27 cellular contexts compared by ENCODE assay signal in genomic region chr12:54169036-54169435, GRCh38. TPM values are rescaled to one million over a fixed set of nuclear protein-coding genes. Genes with fewer than 3 reads are reported as not detected.
DNase-seq lines count a peak whose midpoint lies in the region; ATAC-seq and TF ChIP-seq lines count a peak whose summit lies in the region.
"Had no signal": no experiment of that assay in that cellular context is flagged by ENCODE, and none has a peak within 500 bp of the region (broad histone marks: within the 10 kb centered on the region; RNA-seq: fewer than 3 reads in every experiment).

No MANE protein-coding gene starts in this region.

- H3K79me1 ChIP-seq in mesenchymal stem cell (replicated peaks; ENCODE audit: low read length, poor library complexity, severe bottlenecking): no peaks in the 10 kb centered on the region

- CTCF ChIA-PET in HCT116 (lab: Charles Lee): no interaction called here

- H3K36me3 Mint-ChIP-seq in activated T-cell treated with anti-CD3 and anti-CD28 coated beads, Interleukin-2, amount 50 U/mL, for 24 hours (ENCODE audit: low read depth): no peaks in the 10 kb centered on the region
- H3K36me3 Mint-ChIP-seq: activated naive CD8-positive, alpha-beta T cell treated with anti-CD3 and anti-CD28 coated beads for 36 hours; CD4-positive, alpha-beta memory T cell; stimulated activated effector memory CD8-positive, alpha-beta T cell treated with anti-CD3 and anti-CD28 coated beads, Interleukin-12 subunit alpha, Interleukin-12 subunit beta, amount 100 ng/mL, for 72 hours had no signal

- H2BK15ac ChIP-seq in mesenchymal stem cell (ENCODE audit: low read depth, poor library complexity, severe bottlenecking): no peak overlapping the region

- H3K18ac ChIP-seq in mesenchymal stem cell (ENCODE audit: low read depth in 1 of 2, low read length in 2 of 2): no peak overlapping the region

- BruUV-seq in HCT116 (replicated peaks; lab: Mats Ljungman, UMichigan): no TSS peak

- RAD21 ChIA-PET in HCT116 (lab: Charles Lee; ENCODE audit: low non-redundant PET in 1 of 2, low total read pairs in 2 of 2, uncharacterized antibody in 2 of 2, unreplicated experiment in 2 of 2): no interaction called here

- H3K4me2 ChIP-seq in HCT116 (ENCODE audit: low read length) (no peak overlapping the region), mesenchymal stem cell (ENCODE audit: low read length, poor library complexity, severe bottlenecking) (no peak overlapping the region)

- H3K4me3 ChIP-seq in AG10803 (ENCODE audit: low read length): no peak overlapping the region
- no peak overlapping the region for H3K4me3 ChIP-seq in HCT116 (replicated peaks in 1 of 2; ENCODE audit: low read depth in 1 of 2, low read length in 2 of 2)
- H3K4me3 ChIP-seq in astrocyte of the spinal cord (ENCODE audit: low read depth, low read length): no peak overlapping the region
- H3K4me3 ChIP-seq in mesenchymal stem cell (ENCODE audit: insufficient read depth in 1 of 2, low read depth in 1 of 2, low read length in 2 of 2): no peak overlapping the region
- H3K4me3 ChIP-seq: body of pancreas, coronary artery, heart left ventricle, left ventricle myocardium inferior, MG63, prostate gland, suprapubic skin had no signal

- no peak overlapping the region for H3K4ac ChIP-seq in mesenchymal stem cell (ENCODE audit: low read depth in 1 of 2, low read length in 2 of 2)

- ATAC-seq in HCT116: peak; percentile 60
- ATAC-seq in HG02870 (IDR thresholded peaks at IDR 0.05; ENCODE audit: unreplicated experiment): no peak
- ATAC-seq: activated CD4-positive, alpha-beta T cell treated with anti-CD3 and anti-CD28 coated beads for 36 hours; body of pancreas; heart left ventricle; stimulated activated effector memory CD8-positive, alpha-beta T cell treated with anti-CD3 and anti-CD28 coated beads, Interleukin-12 subunit alpha, Interleukin-12 subunit beta, amount 100 ng/mL, for 72 hours had no signal

- H3K79me2 ChIP-seq in HCT116 (ENCODE audit: insufficient read depth, low read length): no peaks in the 10 kb centered on the region

- no peak overlapping the region for H3K4me3 Mint-ChIP-seq in activated T-cell treated with anti-CD3 and anti-CD28 coated beads, Interleukin-2, amount 50 U/mL, for 24 hours
- H3K4me3 Mint-ChIP-seq: activated CD4-positive, alpha-beta T cell treated with anti-CD3 and anti-CD28 coated beads for 36 hours; activated naive CD8-positive, alpha-beta T cell treated with anti-CD3 and anti-CD28 coated beads for 36 hours; CD4-positive, alpha-beta memory T cell; neural crest cell; stimulated activated effector memory CD8-positive, alpha-beta T cell treated with anti-CD3 and anti-CD28 coated beads, Interleukin-12 subunit alpha, Interleukin-12 subunit beta, amount 100 ng/mL, for 72 hours had no signal

- in situ Hi-C loops in astrocyte of the spinal cord (cut with HindIII; ENCODE audit: low sequenced_read_pairs): no loop called here

- H4K8ac ChIP-seq in mesenchymal stem cell (ENCODE audit: low read length): no peak overlapping the region

- H3K27ac Mint-ChIP-seq in activated T-cell treated with anti-CD3 and anti-CD28 coated beads, Interleukin-2, amount 50 U/mL, for 24 hours: no peak overlapping the region
- H3K27ac Mint-ChIP-seq: activated CD4-positive, alpha-beta T cell treated with anti-CD3 and anti-CD28 coated beads for 36 hours; activated naive CD8-positive, alpha-beta T cell treated with anti-CD3 and anti-CD28 coated beads for 36 hours; activated T-helper 2 cell treated with anti-CD3 and anti-CD28 coated beads, Interferon-gamma antibody, Interleukin-2, Interleukin-4, amounts not matched to agents 10 μg/mL and 5 μg/mL and 100 μg/mL, durations not matched to agents 14 hours and 24 hours and 36 hours; CD4-positive, alpha-beta memory T cell; stimulated activated effector memory CD8-positive, alpha-beta T cell treated with anti-CD3 and anti-CD28 coated beads, Interleukin-12 subunit alpha, Interleukin-12 subunit beta, amount 100 ng/mL, for 72 hours had no signal

- H3K9me3 Mint-ChIP-seq in activated T-cell treated with anti-CD3 and anti-CD28 coated beads, Interleukin-2, amount 50 U/mL, for 24 hours: no peaks in the 10 kb centered on the region
- H3K9me3 Mint-ChIP-seq: activated naive CD8-positive, alpha-beta T cell treated with anti-CD3 and anti-CD28 coated beads for 36 hours; activated T-helper 2 cell treated with anti-CD3 and anti-CD28 coated beads, Interferon-gamma antibody, Interleukin-2, Interleukin-4, amounts not matched to agents 10 μg/mL and 5 μg/mL and 100 μg/mL, durations not matched to agents 14 hours and 24 hours and 36 hours; CD4-positive, alpha-beta memory T cell; neural crest cell; stimulated activated effector memory CD8-positive, alpha-beta T cell treated with anti-CD3 and anti-CD28 coated beads, Interleukin-12 subunit alpha, Interleukin-12 subunit beta, amount 100 ng/mL, for 72 hours had no signal

- H2BK12ac ChIP-seq in mesenchymal stem cell (ENCODE audit: low read length in 2 of 2): no peak overlapping the region

- H2AK5ac ChIP-seq in mesenchymal stem cell (ENCODE audit: low read length, severe bottlenecking): no peak overlapping the region

- H3K36me3 ChIP-seq in HCT116 (ENCODE audit: control insufficient read depth in 1 of 2, insufficient read depth in 2 of 2, low read length in 2 of 2) (no peaks in the 10 kb centered on the region), mesenchymal stem cell (ENCODE audit: control insufficient read depth in 1 of 2, insufficient read depth in 2 of 2, low read depth in 1 of 2, low read length in 2 of 2) (peaks cover 0 to 23% of the 10 kb centered on the region in 2 experiments)
- H3K36me3 ChIP-seq: heart left ventricle, left ventricle myocardium inferior, MG63, prostate gland, suprapubic skin had no signal

- H3K4me1 ChIP-seq in HCT116 (ENCODE audit: control insufficient read depth in 1 of 2, insufficient read depth in 2 of 2, low read length in 2 of 2) (peaks cover 0 to 11% of the 10 kb centered on the region in 2 experiments; a peak in 3 of 4 replicates), mesenchymal stem cell (ENCODE audit: control insufficient read depth, insufficient read depth, low read depth, low read length) (peaks cover 13% of the 10 kb centered on the region)
- H3K4me1 ChIP-seq: prostate gland had no signal

- POLR2A ChIA-PET in HCT116 (lab: Charles Lee): no interaction called here

- no peaks in the 10 kb centered on the region for H3K9me2 ChIP-seq in HCT116 (ENCODE audit: insufficient read depth)

- H3K27me3 ChIP-seq in HCT116 (ENCODE audit: insufficient read depth, low read length) (peaks cover 19% of the 10 kb centered on the region), mesenchymal stem cell (ENCODE audit: control insufficient read depth in 1 of 2, insufficient read depth in 1 of 2, low read length in 2 of 2) (peaks cover 7 to 78% of the 10 kb centered on the region in 2 experiments)
- H3K27me3 ChIP-seq: body of pancreas, MG63, suprapubic skin had no signal

- no peak for TF ChIP-seq POLR2A in HCT116 (IDR thresholded peaks at IDR 0.05; ENCODE audit: borderline replicate concordance, extremely low read depth, insufficient read depth, insufficient read length)

- peak; percentile 11; the same call in 1 of the 2 replicates for TF ChIP-seq CTCF in AG10803 (conservative IDR thresholded peaks at IDR 0.05; ENCODE audit: low read length)
- TF ChIP-seq CTCF in HCT116 (IDR thresholded peaks at IDR 0.05 in 2 of 3, conservative IDR thresholded peaks at IDR 0.05 in 1 of 3; ENCODE audit: borderline replicate concordance in 1 of 3, insufficient read depth in 1 of 3, low read depth in 2 of 3, low read length in 2 of 3): peak in 1 of 3 experiments; percentile 27; a peak in 2 of 6 replicates
- peak; percentile 30 for TF ChIP-seq CTCF in astrocyte of the spinal cord (IDR thresholded peaks at IDR 0.05; ENCODE audit: low read depth, low read length)

- no peak overlapping the region for H2AFZ ChIP-seq in HCT116 (ENCODE audit: low read depth, low read length, poor library complexity, severe bottlenecking)
- H2AFZ ChIP-seq in mesenchymal stem cell (ENCODE audit: low read depth, low read length): no peak overlapping the region

- H3K9me3 ChIP-seq in HCT116 (ENCODE audit: control insufficient read depth in 1 of 2, insufficient read depth in 1 of 2, low read depth in 1 of 2, low read length in 2 of 2): no peaks in the 10 kb centered on the region
- no peaks in the 10 kb centered on the region for H3K9me3 ChIP-seq in mesenchymal stem cell (ENCODE audit: control insufficient read depth, low read length)
- H3K9me3 ChIP-seq: body of pancreas, heart left ventricle, left ventricle myocardium inferior, MG63, prostate gland, suprapubic skin had no signal

- H3K9ac ChIP-seq in HCT116 (ENCODE audit: low read length) (no peak overlapping the region), mesenchymal stem cell (ENCODE audit: low read length) (no peak overlapping the region)

- DNase-seq in AG10803 (ENCODE audit: low read depth) (no peak), HCT116 (ENCODE audit: low read depth, low spot score) (no peak), astrocyte of the spinal cord (ENCODE audit: low read depth, low spot score) (no peak), left kidney (ENCODE audit: low read depth, low spot score) (peak; percentile 54), mesenchymal stem cell (no peak), COR-L47 (lab: John Stamatoyannopoulos, UW) (no peak)
- DNase-seq in activated T-cell treated with anti-CD3 and anti-CD28 coated beads, Interleukin-2, amount 50 U/mL, for 24 hours: no peak
- DNase-seq: activated CD4-positive, alpha-beta T cell treated with anti-CD3 and anti-CD28 coated beads for 36 hours; activated naive CD8-positive, alpha-beta T cell treated with anti-CD3 and anti-CD28 coated beads for 36 hours; body of pancreas; CD4-positive, alpha-beta memory T cell; heart left ventricle; IMR-90; left ventricle myocardium inferior; MG63; NCI-H1417 treated with DMSO at 0.1 percent for 48 hours; NCI-H446; OCI-M1; stimulated activated CD4-positive, alpha-beta T cell treated with anti-CD3 and anti-CD28 coated beads, Interleukin-1b, Interleukin-23, amount 100 ng/mL, for 48 hours; SW 1271 had no signal

- no peak overlapping the region for H2BK120ac ChIP-seq in mesenchymal stem cell (ENCODE audit: low read depth, low read length)

- H3K27me3 Mint-ChIP-seq in activated T-cell treated with anti-CD3 and anti-CD28 coated beads, Interleukin-2, amount 50 U/mL, for 24 hours: peaks cover 12% of the 10 kb centered on the region

- no peak overlapping the region for H2BK5ac ChIP-seq in mesenchymal stem cell (ENCODE audit: low read depth, low read length, poor library complexity, severe bottlenecking)

- H3K27ac ChIP-seq in HCT116 (ENCODE audit: low read depth, low read length) (no peak overlapping the region), mesenchymal stem cell (ENCODE audit: low read length, poor library complexity, severe bottlenecking) (no peak overlapping the region)
- H3K27ac ChIP-seq: body of pancreas, coronary artery, heart left ventricle, left ventricle myocardium inferior, prostate gland, suprapubic skin had no signal

- no peak overlapping the region for H4K91ac ChIP-seq in mesenchymal stem cell (ENCODE audit: low read length)

- H3K14ac ChIP-seq in mesenchymal stem cell (ENCODE audit: low read length in 2 of 2): no peak overlapping the region

- H4K20me1 ChIP-seq in HCT116 (ENCODE audit: insufficient read depth): no peaks in the 10 kb centered on the region

- no peak for TF ChIP-seq RAD21 in HCT116 (IDR thresholded peaks at IDR 0.05; ENCODE audit: low read depth)

- intact Hi-C loops in HCT116 (cut with micrococcal nuclease): no loop called here

- no peaks in the 10 kb centered on the region for H3K4me1 Mint-ChIP-seq in activated T-cell treated with anti-CD3 and anti-CD28 coated beads, Interleukin-2, amount 50 U/mL, for 24 hours (ENCODE audit: low read depth)
- H3K4me1 Mint-ChIP-seq: activated CD4-positive, alpha-beta T cell treated with anti-CD3 and anti-CD28 coated beads for 36 hours; activated naive CD8-positive, alpha-beta T cell treated with anti-CD3 and anti-CD28 coated beads for 36 hours; CD4-positive, alpha-beta memory T cell; stimulated activated effector memory CD8-positive, alpha-beta T cell treated with anti-CD3 and anti-CD28 coated beads, Interleukin-12 subunit alpha, Interleukin-12 subunit beta, amount 100 ng/mL, for 72 hours had no signal

- H3K23ac ChIP-seq in mesenchymal stem cell (ENCODE audit: low read length in 2 of 2): no peak overlapping the region

- WGBS in mesenchymal stem cell: 38% methylated on average over 1 of the region's 1 CpG

RNA-seq across cellular contexts. Expression of gene SMUG1, which starts 19.7 kb away (rescaled TPM):
- total RNA-seq in HCT116 (2021; ENCODE audit: unreplicated experiment): 43.6 TPM
- polyA plus RNA-seq in HCT116 (2012): 32.0 and 43.0 TPM in 2 replicates
- 19.6 TPM for polyA plus RNA-seq in mesenchymal stem cell (2013, experiment 1 of 2)
- polyA plus RNA-seq in mesenchymal stem cell (2013, experiment 2 of 2): 20.7 TPM
